10 cellular contexts compared by ENCODE assay signal in the genomic region with DNA sequence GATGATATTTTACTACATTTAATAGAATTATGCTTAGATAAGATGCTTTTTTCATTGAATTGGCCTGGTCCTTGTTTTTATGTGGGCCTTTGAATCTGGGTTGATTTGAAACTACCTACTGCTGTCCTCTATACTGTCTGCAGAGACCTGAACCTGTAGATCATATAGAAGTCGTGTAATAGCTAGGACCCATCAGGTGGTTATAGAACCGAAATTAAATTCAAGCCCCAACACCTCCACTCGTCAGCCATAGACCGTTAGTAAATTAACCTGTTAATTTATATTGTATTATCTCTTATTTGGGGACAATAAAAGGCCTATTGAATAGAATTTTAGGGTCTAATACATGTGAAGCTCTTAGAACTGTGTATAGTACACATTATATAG.
A peak's percentile ranks its signal among the peaks of the same experiment; 100 is the strongest.
DNase-seq lines count a peak whose midpoint lies in the region; ATAC-seq, FAIRE-seq and TF ChIP-seq lines count a peak whose summit lies in the region.
"Had no signal": no experiment of that assay in that cellular context is flagged by ENCODE, and none has a peak within 500 bp of the region (broad histone marks: within the 10 kb centered on the region; RNA-seq: fewer than 3 reads in every experiment).

No MANE protein-coding gene starts in this region.

- no peaks in the 10 kb centered on the region for H4K20me1 ChIP-seq in GM12878 (ENCODE audit: control insufficient read depth, insufficient read depth)

- H3K9me3 ChIP-seq in GM12878 (replicated peaks; ENCODE audit: control insufficient read depth, insufficient read depth, low read length), result peaks cover 11% of the 10 kb centered on the region

- H3K4me2 ChIP-seq in GM12878 (ENCODE audit: control insufficient read depth, insufficient read depth), result peak overlapping the region; percentile 61

- H2AFZ ChIP-seq in GM12878 (ENCODE audit: control insufficient read depth, low read depth, low read length), result no peak overlapping the region

- H3K27me3 Mint-ChIP-seq in activated CD4-positive, alpha-beta T cell treated with anti-CD3 and anti-CD28 coated beads, Interleukin-2, amount 10 ng/mL, durations not matched to agents 7 days and 5 days, result no peaks in the 10 kb centered on the region

- SMC1A ChIA-PET in GM12878 (lab: Charles Lee; ENCODE audit: uncharacterized antibody, unreplicated experiment), result interaction anchor here (0.6 to 3.6 kb wide), 28 partner anchors 13 to 199 kb away, joined by 3 to 22 read pairs (median 3); no protein-coding TSS in a partner anchor

- no peak for TF ChIP-seq EP300 in GM12878 (IDR thresholded peaks at IDR 0.05; ENCODE audit: borderline replicate concordance in 1 of 2, control insufficient read depth in 1 of 2, low read depth in 2 of 2, low read length in 2 of 2)

- TSS peak; percentile 38 for BruUV-seq in GM12878 (replicated peaks; lab: Mats Ljungman, UMichigan)

- TF ChIP-seq CTCF in GM12878 (IDR thresholded peaks at IDR 0.05 in 2 of 3, conservative IDR thresholded peaks at IDR 0.05 in 1 of 3; ENCODE audit: control insufficient read depth in 2 of 3, extremely low read depth in 1 of 3, insufficient read depth in 1 of 3, low read depth in 3 of 3, low read length in 3 of 3), result no peak

- H3K4me3 Mint-ChIP-seq in activated CD4-positive, alpha-beta T cell treated with anti-CD3 and anti-CD28 coated beads, Interleukin-2, amount 10 ng/mL, durations not matched to agents 7 days and 5 days, result no peak overlapping the region

- 64% methylated on average over 4 of the region's 4 CpGs for WGBS in GM12878 (ENCODE audit: insufficient coverage, insufficient replicate concordance, low lambda C conversion rate, missing lambda C conversion rate)

- FAIRE-seq in GM12878 (lab: Jason Lieb, UNC), result no peak
- FAIRE-seq: A204.1 had no signal

- in situ Hi-C loops in GM12878 (cut with MboI), result no loop called here

- H3K9ac ChIP-seq in GM12878 (ENCODE audit: control insufficient read depth, insufficient read depth, low read length), result peak overlapping the region; percentile 45

- H3K4me1 Mint-ChIP-seq in activated CD4-positive, alpha-beta T cell treated with anti-CD3 and anti-CD28 coated beads, Interleukin-2, amount 10 ng/mL, durations not matched to agents 7 days and 5 days, result peaks cover 52% of the 10 kb centered on the region

- peaks cover 30% of the 10 kb centered on the region for H3K4me1 ChIP-seq in GM12878 (ENCODE audit: control insufficient read depth, insufficient read depth, low read length)

- peaks cover 1 to 11% of the 10 kb centered on the region in 2 experiments; a peak in 2 of 4 replicates for H3K36me3 ChIP-seq in GM12878 (ENCODE audit: control insufficient read depth in 2 of 2, insufficient read depth in 2 of 2, low read length in 1 of 2)

- DNase-seq in activated CD4-positive, alpha-beta T cell treated with anti-CD3 and anti-CD28 coated beads, Interleukin-2, amount 10 ng/mL, durations not matched to agents 7 days and 5 days, result no peak
- no peak for DNase-seq in activated CD4-positive, alpha-beta T cell treated with anti-CD3 and anti-CD28 coated beads for 48 hours
- no peak for DNase-seq in GM12878 (ENCODE audit: low read depth, low spot score)
- peak; percentile 78 for DNase-seq in superior temporal gyrus (ENCODE audit: extremely low spot score)
- DNase-seq in ecto neural progenitor cell (ENCODE audit: low spot score), result no peak
- DNase-seq in cerebellum (ENCODE audit: low spot score), result no peak
- DNase-seq in activated T-cell treated with anti-CD3 and anti-CD28 coated beads, Interleukin-2, amount 50 U/mL, for 1 hour, result no peak

- H3K79me2 ChIP-seq in GM12878 (ENCODE audit: control insufficient read depth, insufficient read depth, low read length), result peaks cover 95% of the 10 kb centered on the region

- ATAC-seq in HG02973 (IDR thresholded peaks at IDR 0.05; ENCODE audit: unreplicated experiment), result peak; percentile 18
- ATAC-seq in GM12878, result peak; percentile 60

- H3K27me3 ChIP-seq in GM12878 (replicated peaks in 1 of 2; ENCODE audit: control insufficient read depth in 2 of 2, insufficient read depth in 2 of 2, low read length in 1 of 2), result no peaks in the 10 kb centered on the region

- POLR2A ChIA-PET in activated CD4-positive, alpha-beta T cell treated with anti-CD3 and anti-CD28 coated beads, Interleukin-2, amount 10 ng/mL, durations not matched to agents 7 days and 5 days (lab: Charles Lee), result no interaction called here
- POLR2A ChIA-PET in GM12878 (lab: Charles Lee), result interaction anchor here (0.6 to 1.3 kb wide), 5 partner anchors 24 to 213 kb away, joined by 3 to 4 read pairs (median 3); no protein-coding TSS in a partner anchor

- H3K9me3 Mint-ChIP-seq in activated CD4-positive, alpha-beta T cell treated with anti-CD3 and anti-CD28 coated beads, Interleukin-2, amount 10 ng/mL, durations not matched to agents 7 days and 5 days, result no peaks in the 10 kb centered on the region

- H3K27ac Mint-ChIP-seq in activated CD4-positive, alpha-beta T cell treated with anti-CD3 and anti-CD28 coated beads, Interleukin-2, amount 10 ng/mL, durations not matched to agents 7 days and 5 days, result peak overlapping the region; percentile 19

- intact Hi-C loops in GM12878 (cut with micrococcal nuclease; ENCODE audit: unreplicated experiment), result loop anchor here (2.0 to 10.0 kb wide), 3 partner anchors 74 to 302 kb away; a partner anchor contains a TSS

- RAD21 ChIA-PET in GM12878 (lab: Charles Lee; ENCODE audit: unreplicated experiment), result interaction anchor here (0.8 to 2.3 kb wide), 17 partner anchors 9 to 178 kb away, joined by 3 to 14 read pairs (median 4); no protein-coding TSS in a partner anchor

- CTCF ChIA-PET in activated CD4-positive, alpha-beta T cell treated with anti-CD3 and anti-CD28 coated beads, Interleukin-2, amount 10 ng/mL, durations not matched to agents 7 days and 5 days (lab: Charles Lee), result interaction anchor here (0.6 to 1.3 kb wide), 2 partner anchors 9 to 38 kb away, joined by 3 read pairs; no protein-coding TSS in a partner anchor
- CTCF ChIA-PET in GM12878 (lab: Yijun Ruan, JAX), result interaction anchor here (1.0 to 1.8 kb wide), 4 partner anchors 10 to 197 kb away, joined by 3 to 5 read pairs (median 4); no protein-coding TSS in a partner anchor

- no peak for TF ChIP-seq POLR2A in GM12878 (IDR thresholded peaks at IDR 0.05; ENCODE audit: low read depth, low read length)

- peaks cover 50% of the 10 kb centered on the region for H3K36me3 Mint-ChIP-seq in activated CD4-positive, alpha-beta T cell treated with anti-CD3 and anti-CD28 coated beads, Interleukin-2, amount 10 ng/mL, durations not matched to agents 7 days and 5 days (ENCODE audit: low read depth)

- TF ChIP-seq RAD21 in GM12878 (IDR thresholded peaks at IDR 0.05; ENCODE audit: insufficient read depth, low read depth, low read length), result no peak

- peak overlapping the region; percentile 90 for H3K27ac ChIP-seq in GM12878 (ENCODE audit: control insufficient read depth, insufficient read depth)

- no peak overlapping the region for H3K4me3 ChIP-seq in GM12878
- H3K4me3 ChIP-seq: lung had no signal

TF ChIP-seq in GM12878, 131 proteins besides CTCF, POLR2A, EP300 and RAD21 (continues in another document):
- TF ChIP-seq HDGF (IDR thresholded peaks at IDR 0.05) (no peak), MYC (IDR thresholded peaks at IDR 0.05; ENCODE audit: insufficient read depth, insufficient read length, insufficient replicate concordance, low read length, severe bottlenecking) (no peak), ASH2L (IDR thresholded peaks at IDR 0.05; ENCODE audit: borderline replicate concordance, low read depth) (no peak), MTA2 (IDR thresholded peaks at IDR 0.05; ENCODE audit: low read depth) (no peak), ZNF274 (IDR thresholded peaks at IDR 0.05; ENCODE audit: insufficient read depth, insufficient read length) (no peak), GATAD2B (conservative IDR thresholded peaks at IDR 0.05; ENCODE audit: low read depth) (no peak), POU2F2 (IDR thresholded peaks at IDR 0.05; ENCODE audit: borderline replicate concordance, low read depth, low read length) (no peak), ZNF384 (IDR thresholded peaks at IDR 0.05; ENCODE audit: borderline replicate concordance, low read depth, low read length) (no peak)
- TF ChIP-seq, protein P1, sequence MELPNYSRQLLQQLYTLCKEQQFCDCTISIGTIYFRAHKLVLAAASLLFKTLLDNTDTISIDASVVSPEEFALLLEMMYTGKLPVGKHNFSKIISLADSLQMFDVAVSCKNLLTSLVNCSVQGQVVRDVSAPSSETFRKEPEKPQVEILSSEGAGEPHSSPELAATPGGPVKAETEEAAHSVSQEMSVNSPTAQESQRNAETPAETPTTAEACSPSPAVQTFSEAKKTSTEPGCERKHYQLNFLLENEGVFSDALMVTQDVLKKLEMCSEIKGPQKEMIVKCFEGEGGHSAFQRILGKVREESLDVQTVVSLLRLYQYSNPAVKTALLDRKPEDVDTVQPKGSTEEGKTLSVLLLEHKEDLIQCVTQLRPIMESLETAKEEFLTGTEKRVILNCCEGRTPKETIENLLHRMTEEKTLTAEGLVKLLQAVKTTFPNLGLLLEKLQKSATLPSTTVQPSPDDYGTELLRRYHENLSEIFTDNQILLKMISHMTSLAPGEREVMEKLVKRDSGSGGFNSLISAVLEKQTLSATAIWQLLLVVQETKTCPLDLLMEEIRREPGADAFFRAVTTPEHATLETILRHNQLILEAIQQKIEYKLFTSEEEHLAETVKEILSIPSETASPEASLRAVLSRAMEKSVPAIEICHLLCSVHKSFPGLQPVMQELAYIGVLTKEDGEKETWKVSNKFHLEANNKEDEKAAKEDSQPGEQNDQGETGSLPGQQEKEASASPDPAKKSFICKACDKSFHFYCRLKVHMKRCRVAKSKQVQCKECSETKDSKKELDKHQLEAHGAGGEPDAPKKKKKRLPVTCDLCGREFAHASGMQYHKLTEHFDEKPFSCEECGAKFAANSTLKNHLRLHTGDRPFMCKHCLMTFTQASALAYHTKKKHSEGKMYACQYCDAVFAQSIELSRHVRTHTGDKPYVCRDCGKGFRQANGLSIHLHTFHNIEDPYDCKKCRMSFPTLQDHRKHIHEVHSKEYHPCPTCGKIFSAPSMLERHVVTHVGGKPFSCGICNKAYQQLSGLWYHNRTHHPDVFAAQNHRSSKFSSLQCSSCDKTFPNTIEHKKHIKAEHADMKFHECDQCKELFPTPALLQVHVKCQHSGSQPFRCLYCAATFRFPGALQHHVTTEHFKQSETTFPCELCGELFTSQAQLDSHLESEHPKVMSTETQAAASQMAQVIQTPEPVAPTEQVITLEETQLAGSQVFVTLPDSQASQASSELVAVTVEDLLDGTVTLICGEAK (IDR thresholded peaks at IDR 0.05; ENCODE audit: borderline replicate concordance), result no peak
